28 cellular contexts compared by ENCODE assay signal in the genomic region with DNA sequence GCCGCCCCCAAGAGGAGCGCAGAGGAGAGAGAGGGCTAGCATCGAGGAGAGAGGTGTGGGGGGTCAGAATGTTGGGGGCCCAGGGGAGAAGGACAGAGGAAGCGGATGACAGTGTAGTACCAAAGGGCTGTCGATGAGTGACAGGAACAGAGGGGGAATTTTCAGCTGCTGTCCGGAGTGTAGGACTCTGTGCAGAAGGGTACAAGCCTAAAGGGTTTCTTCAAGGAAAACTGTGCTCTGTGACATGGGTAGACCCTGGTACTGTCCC. TPM values are rescaled to one million over a fixed set of nuclear protein-coding genes. Genes with fewer than 3 reads are reported as not detected.
"Had no signal": no experiment of that assay in that cellular context is flagged by ENCODE, and none has a peak within 500 bp of the region (broad histone marks: within the 10 kb centered on the region; RNA-seq: fewer than 3 reads in every experiment).

No MANE protein-coding gene starts in this region.

- H3K9me3 ChIP-seq: left lung, sigmoid colon had no signal

- FAIRE-seq: urothelium cell line had no signal

- H3K27ac Mint-ChIP-seq: activated CD4-positive, alpha-beta memory T cell treated with anti-CD3 and anti-CD28 coated beads for 36 hours; brain; mesothelial cell of epicardium; nephron; stimulated activated naive CD8-positive, alpha-beta T cell treated with anti-CD3 and anti-CD28 coated beads, Interleukin-15, Interleukin-2, amounts not matched to agents 100 ng/mL and 50 ng/mL, for 24 hours; T-helper 1 cell treated with Interleukin-12 subunit alpha and Interleukin-12 subunit beta and Interleukin-4 antibody, amounts not matched to agents 30 μg/mL and 1 μg/mL, for 36 hours had no signal

- H3K27me3 Mint-ChIP-seq: activated CD4-positive, alpha-beta memory T cell treated with anti-CD3 and anti-CD28 coated beads for 36 hours had no signal

- H3K36me3 Mint-ChIP-seq: brain, mesothelial cell of epicardium had no signal

- H3K27ac ChIP-seq: left lung, sigmoid colon had no signal

- H3K4me1 ChIP-seq: sigmoid colon had no signal

- H3K4me3 Mint-ChIP-seq: activated CD4-positive, alpha-beta memory T cell treated with anti-CD3 and anti-CD28 coated beads for 36 hours; brain; mesothelial cell of epicardium; nephron; stimulated activated naive CD8-positive, alpha-beta T cell treated with anti-CD3 and anti-CD28 coated beads, Interleukin-15, Interleukin-2, amounts not matched to agents 100 ng/mL and 50 ng/mL, for 24 hours; T-helper 1 cell treated with Interleukin-12 subunit alpha and Interleukin-12 subunit beta and Interleukin-4 antibody, amounts not matched to agents 30 μg/mL and 1 μg/mL, for 36 hours had no signal

- H3K4me1 Mint-ChIP-seq: nephron had no signal

- H3K4me3 ChIP-seq: left lung, sigmoid colon, tibial nerve had no signal

- DNase-seq: activated CD4-positive, alpha-beta T cell treated with anti-CD3 and anti-CD28 coated beads for 4 hours; activated CD4-positive, CD25-positive, alpha-beta regulatory T cell; activated gamma-delta T cell; activated naive CD4-positive, alpha-beta T cell treated with anti-CD3 and anti-CD28 coated beads, Interleukin-2, amount 50 U/mL, for 16 hours; activated T-cell treated with anti-CD3 and anti-CD28 coated beads for 4 hours; aorta; dermis blood vessel endothelial cell; effector memory CD4-positive, alpha-beta T cell; foreskin melanocyte; left lung; occipital lobe; sigmoid colon; stimulated activated CD4-positive, alpha-beta T cell treated with anti-CD3 and anti-CD28 coated beads, Interleukin-4, amount 100 ng/mL, for 1 hour; T1000 had no signal

- H3K36me3 ChIP-seq: left lung, sigmoid colon, tibial nerve had no signal

RNA-seq across cellular contexts. Expression of a gene that starts 5.3 kb away (rescaled TPM):
- total RNA-seq: chondrocyte, dermis blood vessel endothelial cell, kidney epithelial cell, lung microvascular endothelial cell, mesothelial cell of epicardium, occipital lobe, renal cortical epithelial cell had no signal

RNA-seq across cellular contexts. Expression of a gene that starts 26.5 kb away (rescaled TPM):
- total RNA-seq: activated CD4-positive, alpha-beta memory T cell treated with anti-CD3 and anti-CD28 coated beads for 36 hours; aorta; cardiac septum; chondrocyte; dermis blood vessel endothelial cell; kidney epithelial cell; left lung; lung microvascular endothelial cell; mesothelial cell of epicardium; occipital lobe; renal cortical epithelial cell; sigmoid colon; tibial nerve had no signal
- polyA plus RNA-seq: aorta, esophagus, sigmoid colon had no signal
